In genomic region chr15:40759961-40760360, GRCh38 we compare ENCODE assay signal across 17 cellular contexts. TPM values are rescaled to one million over a fixed set of nuclear protein-coding genes. Genes with fewer than 3 reads are reported as not detected.
DNase-seq lines count a peak whose midpoint lies in the region; ATAC-seq and TF ChIP-seq lines count a peak whose summit lies in the region.
"Had no signal": no experiment of that assay in that cellular context is flagged by ENCODE, and none has a peak within 500 bp of the region (broad histone marks: within the 10 kb centered on the region; RNA-seq: fewer than 3 reads in every experiment).

No MANE protein-coding gene starts in this region.

- ATAC-seq in CD4-positive, alpha-beta T cell (ENCODE audit: poor library complexity): no peak
- ATAC-seq in GM21447 (IDR thresholded peaks at IDR 0.05; ENCODE audit: unreplicated experiment): no peak
- ATAC-seq: GM23338, HCT116 had no signal

- no peaks in the 10 kb centered on the region for H3K27me3 ChIP-seq in CD4-positive, alpha-beta T cell (ENCODE audit: control insufficient read depth, insufficient read depth, low read length)
- H3K27me3 ChIP-seq in OCI-LY1 (ENCODE audit: insufficient read depth, low read length) (no peaks in the 10 kb centered on the region), SJCRH30 (no peaks in the 10 kb centered on the region), adrenal gland (no peaks in the 10 kb centered on the region), colonic mucosa (no peaks in the 10 kb centered on the region)
- H3K27me3 ChIP-seq: BE2C had no signal

- peaks cover 3% of the 10 kb centered on the region; the same call in 1 of the 2 replicates for H3F3A ChIP-seq in OCI-LY1 (ENCODE audit: insufficient read depth, low read length)

- intact Hi-C loops in CD4-positive, alpha-beta T cell (cut with DNase I, micrococcal nuclease): loop anchor here in 1 of 2 experiments (5.0 to 10.0 kb wide), 4 partner anchors 132 to 525 kb away; partner anchors contain the start of genes INO80, KNL1 and VPS18
- intact Hi-C loops in adrenal gland (cut with DNase I) (no loop called here), colonic mucosa (cut with DNase I) (no loop called here)
- intact Hi-C loops in activated CD4-positive, alpha-beta memory T cell treated with anti-CD3 and anti-CD28 coated beads for 36 hours (cut with micrococcal nuclease): loop anchor here (10.0 kb wide), 1 partner anchor 85 kb away; the partner anchor contains the start of gene SPINT1

- POLR2A ChIA-PET in CD4-positive, alpha-beta T cell (lab: Charles Lee): no interaction called here
- POLR2A ChIA-PET in activated CD4-positive, alpha-beta memory T cell treated with anti-CD3 and anti-CD28 coated beads for 36 hours (lab: Charles Lee): no interaction called here

- no peak for DNase-seq in CD4-positive, alpha-beta T cell
- no peak for DNase-seq in SJCRH30
- DNase-seq in adrenal gland: no peak
- DNase-seq in colonic mucosa: no peak
- no peak for DNase-seq in activated CD4-positive, alpha-beta memory T cell treated with anti-CD3 and anti-CD28 coated beads for 36 hours
- DNase-seq: ACHN; BE2C; C1 segment of cervical spinal cord; Caco-2; CD4-positive, CD25-positive, alpha-beta regulatory T cell; GDM1; HFFc6 had no signal

- CTCF ChIA-PET in CD4-positive, alpha-beta T cell (lab: Charles Lee): interaction anchor here (1.6 kb wide), 1 partner anchor 16 kb away, joined by 3 read pairs; no protein-coding TSS in a partner anchor
- CTCF ChIA-PET in activated CD4-positive, alpha-beta memory T cell treated with anti-CD3 and anti-CD28 coated beads for 36 hours (lab: Charles Lee): no interaction called here

- H3K36me3 ChIP-seq in OCI-LY1 (ENCODE audit: insufficient read depth, low read length) (no peaks in the 10 kb centered on the region), SJCRH30 (no peaks in the 10 kb centered on the region), adrenal gland (replicated peaks in 1 of 2) (no peaks in the 10 kb centered on the region), colonic mucosa (no peaks in the 10 kb centered on the region)
- H3K36me3 ChIP-seq: BE2C had no signal

- no peaks in the 10 kb centered on the region for H3K9me3 Mint-ChIP-seq in CD4-positive, alpha-beta T cell
- H3K9me3 Mint-ChIP-seq in nephron: no peaks in the 10 kb centered on the region
- no peaks in the 10 kb centered on the region for H3K9me3 Mint-ChIP-seq in activated CD4-positive, alpha-beta memory T cell treated with anti-CD3 and anti-CD28 coated beads for 36 hours
- H3K9me3 Mint-ChIP-seq: GM23338, HFFc6 had no signal

- H3K9ac ChIP-seq in OCI-LY1 (ENCODE audit: low read length) (peak overlapping the region; percentile 41; the same call in 1 of the 2 replicates), colonic mucosa (ENCODE audit: low read depth in 2 of 2, low read length in 2 of 2) (no peak overlapping the region)

- TF ChIP-seq POLR2A in adrenal gland (IDR thresholded peaks at IDR 0.05): no peak

- H3K4me1 ChIP-seq in OCI-LY1 (ENCODE audit: insufficient read depth, low read length, severe bottlenecking) (peaks cover 60% of the 10 kb centered on the region), SJCRH30 (peaks cover 36% of the 10 kb centered on the region), adrenal gland (replicated peaks in 1 of 2) (peaks cover 20 to 28% of the 10 kb centered on the region in 2 donors), colonic mucosa (peaks cover 3% of the 10 kb centered on the region)

- H3K27ac ChIP-seq in CD4-positive, alpha-beta T cell (ENCODE audit: low read depth, low read length): no peak overlapping the region
- H3K27ac ChIP-seq in OCI-LY1 (ENCODE audit: low read depth, low read length, poor library complexity, severe bottlenecking) (peak overlapping the region; percentile 88), SJCRH30 (0 out of 2 replicates have a peak overlapping the region, but pooled peaks have one; percentile 9), adrenal gland (no peak overlapping the region), colonic mucosa (no peak overlapping the region)

- no peaks in the 10 kb centered on the region for H3K9me2 ChIP-seq in OCI-LY1 (ENCODE audit: low read depth, low read length)

- H3K36me3 Mint-ChIP-seq in CD4-positive, alpha-beta T cell (ENCODE audit: low read depth): no peaks in the 10 kb centered on the region
- H3K36me3 Mint-ChIP-seq in nephron (ENCODE audit: low read depth): no peaks in the 10 kb centered on the region
- H3K36me3 Mint-ChIP-seq in activated CD4-positive, alpha-beta memory T cell treated with anti-CD3 and anti-CD28 coated beads for 36 hours: no peaks in the 10 kb centered on the region
- H3K36me3 Mint-ChIP-seq: CD4-positive, CD25-positive, alpha-beta regulatory T cell had no signal

- no peaks in the 10 kb centered on the region for H3K27me3 Mint-ChIP-seq in CD4-positive, alpha-beta T cell
- H3K27me3 Mint-ChIP-seq in nephron (ENCODE audit: low read depth): peaks cover 5% of the 10 kb centered on the region
- no peaks in the 10 kb centered on the region for H3K27me3 Mint-ChIP-seq in activated CD4-positive, alpha-beta memory T cell treated with anti-CD3 and anti-CD28 coated beads for 36 hours
- H3K27me3 Mint-ChIP-seq: CD4-positive, CD25-positive, alpha-beta regulatory T cell had no signal

- H3K27ac Mint-ChIP-seq in CD4-positive, alpha-beta T cell: no peak overlapping the region
- H3K27ac Mint-ChIP-seq in nephron: peak overlapping the region; percentile 15 to 78 (median 23)
- H3K27ac Mint-ChIP-seq in activated CD4-positive, alpha-beta memory T cell treated with anti-CD3 and anti-CD28 coated beads for 36 hours: no peak overlapping the region
- H3K27ac Mint-ChIP-seq: GM23338, HFFc6 had no signal

- H4K20me1 ChIP-seq in OCI-LY1 (ENCODE audit: insufficient read depth, low read length): no peaks in the 10 kb centered on the region

- WGBS in adrenal gland, 4 donors: 85 to 94% (median 88%) methylated on average over 5 of the region's 5 CpGs

- peak overlapping the region; percentile 52 for H3K4me2 ChIP-seq in OCI-LY1 (ENCODE audit: low read length)
- H3K4me2 ChIP-seq: GM23338 had no signal

- H3K9me3 ChIP-seq in CD4-positive, alpha-beta T cell (ENCODE audit: control insufficient read depth, low read length): no peaks in the 10 kb centered on the region
- H3K9me3 ChIP-seq in OCI-LY1 (ENCODE audit: low read length): no peaks in the 10 kb centered on the region
- H3K9me3 ChIP-seq in SJCRH30 (replicated peaks): no peaks in the 10 kb centered on the region
- no peaks in the 10 kb centered on the region for H3K9me3 ChIP-seq in adrenal gland (replicated peaks in 1 of 3)
- no peaks in the 10 kb centered on the region for H3K9me3 ChIP-seq in colonic mucosa
- H3K9me3 ChIP-seq: BE2C, Caco-2 had no signal

- no peak overlapping the region for H2AFZ ChIP-seq in OCI-LY1 (ENCODE audit: low read length)
- H2AFZ ChIP-seq: GM23338 had no signal

- H3K4me3 Mint-ChIP-seq in CD4-positive, alpha-beta T cell: peak overlapping the region; percentile 38
- peak overlapping the region in 1 of 3 experiments; percentile 33 for H3K4me3 Mint-ChIP-seq in nephron
- H3K4me3 Mint-ChIP-seq in activated CD4-positive, alpha-beta memory T cell treated with anti-CD3 and anti-CD28 coated beads for 36 hours: no peak overlapping the region
- H3K4me3 Mint-ChIP-seq: GM23338, HFFc6 had no signal

- TF ChIP-seq CTCF in CD4-positive, alpha-beta T cell (IDR thresholded peaks at IDR 0.05): no peak
- TF ChIP-seq CTCF in OCI-LY1 (IDR thresholded peaks at IDR 0.05; ENCODE audit: low read length) (no peak), nephron (IDR thresholded peaks at IDR 0.05; ENCODE audit: unreplicated experiment in 3 of 3) (no peak), adrenal gland (IDR thresholded peaks at IDR 0.05) (no peak), colonic mucosa (IDR thresholded peaks at IDR 0.05) (no peak)

- no peaks in the 10 kb centered on the region for H3K79me2 ChIP-seq in OCI-LY1 (ENCODE audit: insufficient read depth, low read length)

- peak overlapping the region; percentile 16 for H3K4me3 ChIP-seq in OCI-LY1 (ENCODE audit: low read depth, low read length, poor library complexity, severe bottlenecking)
- H3K4me3 ChIP-seq in SJCRH30: no peak overlapping the region
- H3K4me3 ChIP-seq in adrenal gland: no peak overlapping the region
- H3K4me3 ChIP-seq in colonic mucosa: no peak overlapping the region
- H3K4me3 ChIP-seq: GM23338 had no signal

- H3K4me1 Mint-ChIP-seq in CD4-positive, alpha-beta T cell (ENCODE audit: low read depth): peaks cover 24% of the 10 kb centered on the region
- H3K4me1 Mint-ChIP-seq in nephron: peaks cover 30% of the 10 kb centered on the region
- peaks cover 16% of the 10 kb centered on the region for H3K4me1 Mint-ChIP-seq in activated CD4-positive, alpha-beta memory T cell treated with anti-CD3 and anti-CD28 coated beads for 36 hours (ENCODE audit: low read depth)

RNA-seq across cellular contexts. Expression of gene GCHFR, which starts 3.9 kb away (rescaled TPM):
- total RNA-seq in CD4-positive, alpha-beta T cell: 10 to 100 TPM; 13.5 to 14.8 TPM
- not detected in 2 replicates for total RNA-seq in SJCRH30 (2014; rRNA removed; shearing (Covaris generic))
- total RNA-seq in adrenal gland (10 to 100 TPM; 11.9 to 77.3 (median 20.1) TPM), colonic mucosa (10 to 100 TPM; 39.5 to 42.5 TPM)
- 10 to 100 TPM in 2 of 3 donors, 1 to 10 TPM in 1; 6.1 to 27.0 (median 23.6) TPM for polyA plus RNA-seq in adrenal gland
- total RNA-seq in activated CD4-positive, alpha-beta memory T cell treated with anti-CD3 and anti-CD28 coated beads for 36 hours: 10 to 100 TPM; 36.0 to 40.2 TPM

RNA-seq across cellular contexts. Expression of gene RMDN3, which starts 4.9 kb away (rescaled TPM):
- 10 to 100 TPM; 29.1 to 30.3 TPM for total RNA-seq in CD4-positive, alpha-beta T cell
- total RNA-seq in SJCRH30 (2014; rRNA removed; shearing (Covaris generic)): 19.3 and 19.6 TPM in 2 replicates
- total RNA-seq in adrenal gland (10 to 100 TPM; 25.5 to 50.1 (median 34.2) TPM), colonic mucosa (10 to 100 TPM; 31.1 to 49.1 TPM)
- 10 to 100 TPM; 19.2 to 45.4 (median 22.4) TPM for polyA plus RNA-seq in adrenal gland
- 10 to 100 TPM; 22.6 to 22.7 TPM for total RNA-seq in activated CD4-positive, alpha-beta memory T cell treated with anti-CD3 and anti-CD28 coated beads for 36 hours

RNA-seq across cellular contexts. Expression of gene C15orf62, which starts 9.8 kb away (rescaled TPM):
- total RNA-seq in CD4-positive, alpha-beta T cell: under 1 TPM; 0.77 to 0.98 TPM
- 0.10 and 0.14 TPM in 2 replicates for total RNA-seq in SJCRH30 (2014; rRNA removed; shearing (Covaris generic))
- 1 to 10 TPM in 1 of 8 donors, under 1 TPM in 3, not detected in 4; 0.25 to 1.1 (median 0.54) TPM for total RNA-seq in adrenal gland
- polyA plus RNA-seq in adrenal gland: under 1 TPM; 0.07 to 0.97 (median 0.27) TPM
- total RNA-seq in colonic mucosa: under 1 TPM; 0.74 to 0.80 TPM
- under 1 TPM; 0.39 to 0.43 TPM for total RNA-seq in activated CD4-positive, alpha-beta memory T cell treated with anti-CD3 and anti-CD28 coated beads for 36 hours

RNA-seq across cellular contexts. Expression of gene ZFYVE19, which starts 46.9 kb away (rescaled TPM):
- total RNA-seq in CD4-positive, alpha-beta T cell: 10 to 100 TPM; 12.0 to 13.0 TPM
- total RNA-seq in SJCRH30 (2014; rRNA removed; shearing (Covaris generic)): 10.6 and 14.1 TPM in 2 replicates
- total RNA-seq in adrenal gland: 10 to 100 TPM; 11.0 to 35.1 (median 28.8) TPM
- 10 to 100 TPM; 12.0 to 25.3 (median 24.1) TPM for polyA plus RNA-seq in adrenal gland
- total RNA-seq in colonic mucosa: 10 to 100 TPM; 22.9 to 27.9 TPM
- 10 to 100 TPM; 22.8 to 26.1 TPM for total RNA-seq in activated CD4-positive, alpha-beta memory T cell treated with anti-CD3 and anti-CD28 coated beads for 36 hours

RNA-seq across cellular contexts. Expression of gene DNAJC17, which starts 47.3 kb away (rescaled TPM):
- total RNA-seq in CD4-positive, alpha-beta T cell: 10 to 100 TPM; 14.4 to 17.9 TPM
- 35.0 and 43.5 TPM in 2 replicates for total RNA-seq in SJCRH30 (2014; rRNA removed; shearing (Covaris generic))
- total RNA-seq in adrenal gland (10 to 100 TPM; 27.4 to 88.6 (median 39.4) TPM), colonic mucosa (10 to 100 TPM; 38.1 to 48.0 TPM)
- 100 to 1,000 TPM in 2 of 3 donors, 10 to 100 TPM in 1; 33.0 to 174 (median 170) TPM for polyA plus RNA-seq in adrenal gland
- 10 to 100 TPM; 32.5 to 34.5 TPM for total RNA-seq in activated CD4-positive, alpha-beta memory T cell treated with anti-CD3 and anti-CD28 coated beads for 36 hours

Comparison
In these comparisons a context has a peak if more than half of its experiments do, and no peak if none do; other contexts are left out.
1. H3K27ac ChIP-seq: peak in OCI-LY1 (single experiment) and SJCRH30 (single experiment); none in CD4-positive, alpha-beta T cell (single experiment), adrenal gland (0 of 5) and colonic mucosa (single experiment).
2. H3K27ac Mint-ChIP-seq: peak in nephron (3 of 3); none in CD4-positive, alpha-beta T cell (single experiment) and activated CD4-positive, alpha-beta memory T cell treated with anti-CD3 and anti-CD28 coated beads for 36 hours (single experiment).
3. RNA of gene GCHFR, which starts 3.9 kb away (total RNA-seq): 39.5 to 42.5 TPM in colonic mucosa, 36.0 to 40.2 TPM in activated CD4-positive, alpha-beta memory T cell treated with anti-CD3 and anti-CD28 coated beads for 36 hours, 11.9 to 77.3 TPM in adrenal gland and 13.5 to 14.8 TPM in CD4-positive, alpha-beta T cell; not detected in SJCRH30; every median in the first group is over 10 times any median in the second.